Comparison of ENCODE assay signal across 9 cellular contexts in the genomic region with DNA sequence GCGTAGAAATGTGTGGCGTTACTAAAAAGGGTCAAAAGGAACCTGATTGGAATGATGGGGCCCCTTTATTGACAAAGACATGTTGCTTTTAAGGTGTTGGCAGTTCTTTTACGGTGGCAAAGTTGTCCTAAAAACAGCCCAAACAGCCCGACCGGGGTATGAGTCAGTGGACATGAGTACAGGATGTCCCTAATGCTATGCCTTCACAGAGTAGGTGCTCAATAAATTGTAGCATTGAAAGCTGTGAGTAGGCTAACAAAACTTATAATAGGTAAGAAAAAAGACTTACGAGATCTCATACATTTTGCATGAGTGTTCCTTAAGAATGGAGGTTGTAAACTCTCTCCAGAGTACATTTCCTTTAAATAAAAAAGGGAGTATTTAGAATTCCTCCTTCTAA. TPM values are rescaled to one million over a fixed set of nuclear protein-coding genes. Genes with fewer than 3 reads are reported as not detected.
DNase-seq lines count a peak whose midpoint lies in the region; ATAC-seq lines count a peak whose summit lies in the region.
"Had no signal": no experiment of that assay in that cellular context is flagged by ENCODE, and none has a peak within 500 bp of the region (broad histone marks: within the 10 kb centered on the region; RNA-seq: fewer than 3 reads in every experiment).

No MANE protein-coding gene starts in this region.

- 5 to 8% methylated on average over 6 of the region's 6 CpGs for WGBS in GM23248 (ENCODE audit: low coverage in 1 of 2, low lambda C conversion rate in 2 of 2, missing lambda C conversion rate in 2 of 2), 2 experiments

- H3K9me2 ChIP-seq in GM23248 (ENCODE audit: insufficient read depth), result no peaks in the 10 kb centered on the region

- H3K27me3 Mint-ChIP-seq in activated naive CD8-positive, alpha-beta T cell treated with anti-CD3 and anti-CD28 coated beads, Interleukin-2, amount 50 U/mL, for 24 hours, result no peaks in the 10 kb centered on the region

- H3K9ac ChIP-seq in GM23248, result peak overlapping the region; percentile 99

- peak overlapping the region; percentile 91 for H3K4me3 ChIP-seq in GM23248

- peaks cover 8% of the 10 kb centered on the region for H3K36me3 Mint-ChIP-seq in activated naive CD8-positive, alpha-beta T cell treated with anti-CD3 and anti-CD28 coated beads, Interleukin-2, amount 50 U/mL, for 24 hours (ENCODE audit: low read depth)

- DNase-seq in 8988T (peak; percentile 28), GM23248 (peak; percentile 62), kidney tubule cell (ENCODE audit: low spot score) (peak; percentile 56), anterior cingulate cortex (lab: John Stamatoyannopoulos, UW) (no peak), caudate nucleus (lab: John Stamatoyannopoulos, UW) (no peak), germinal center (ENCODE audit: low spot score) (no peak), pons (ENCODE audit: low spot score) (no peak)
- DNase-seq in activated naive CD8-positive, alpha-beta T cell treated with anti-CD3 and anti-CD28 coated beads, Interleukin-2, amount 50 U/mL, for 24 hours, result no peak
- DNase-seq: DMS79 treated with DMSO at 0.1 percent for 48 hours had no signal

- H3K9me3 Mint-ChIP-seq in activated naive CD8-positive, alpha-beta T cell treated with anti-CD3 and anti-CD28 coated beads, Interleukin-2, amount 50 U/mL, for 24 hours, result no peaks in the 10 kb centered on the region

- no peaks in the 10 kb centered on the region for H3K9me3 ChIP-seq in GM23248 (ENCODE audit: low read depth)

- peak overlapping the region; percentile 90 for H3K4me3 Mint-ChIP-seq in activated naive CD8-positive, alpha-beta T cell treated with anti-CD3 and anti-CD28 coated beads, Interleukin-2, amount 50 U/mL, for 24 hours

- no peaks in the 10 kb centered on the region for H4K20me1 ChIP-seq in GM23248 (ENCODE audit: insufficient read depth)

- peaks cover 30% of the 10 kb centered on the region for H3K4me1 ChIP-seq in GM23248 (ENCODE audit: insufficient read depth)

- ATAC-seq in activated naive CD8-positive, alpha-beta T cell treated with anti-CD3 and anti-CD28 coated beads, Interleukin-2, amount 50 U/mL, for 24 hours, result no peak

- in situ Hi-C loops in GM23248 (cut with MboI), result no loop called here

- peaks cover 70% of the 10 kb centered on the region for H3F3A ChIP-seq in GM23248 (ENCODE audit: insufficient read depth)

- peak overlapping the region; percentile 83 for H3K4me2 ChIP-seq in GM23248 (ENCODE audit: unreplicated experiment)

- H3K4me1 Mint-ChIP-seq in activated naive CD8-positive, alpha-beta T cell treated with anti-CD3 and anti-CD28 coated beads, Interleukin-2, amount 50 U/mL, for 24 hours, result peaks cover 76% of the 10 kb centered on the region

- H3K36me3 ChIP-seq in GM23248 (ENCODE audit: low read depth), result no peaks in the 10 kb centered on the region

- H3K27ac ChIP-seq in GM23248 (peak overlapping the region; percentile 96), caudate nucleus (ENCODE audit: low read depth, low read length) (no peak overlapping the region)

- H3K27me3 ChIP-seq in GM23248 (replicated peaks; ENCODE audit: insufficient read depth), result no peaks in the 10 kb centered on the region

- peak overlapping the region; percentile 97 for H3K27ac Mint-ChIP-seq in activated naive CD8-positive, alpha-beta T cell treated with anti-CD3 and anti-CD28 coated beads, Interleukin-2, amount 50 U/mL, for 24 hours

- peaks cover 50% of the 10 kb centered on the region for H3K79me2 ChIP-seq in GM23248 (ENCODE audit: insufficient read depth)

- H2AFZ ChIP-seq in GM23248, result no peak overlapping the region

RNA-seq across cellular contexts. Expression of a gene that starts 2.6 kb away (rescaled TPM):
- 27.1 and 31.9 TPM in 2 replicates for total RNA-seq in GM23248 (2014; rRNA removed; shearing (Covaris generic))
- 48.9 and 51.9 TPM in 2 replicates for polyA plus RNA-seq in GM23248 (2016; fragmentation: Nextera tagmentation; extraction: Ambion mirVana)

Comparison
In these comparisons a context has a peak if more than half of its experiments do, and no peak if none do; other contexts are left out.
1. DNase-seq: peak in 8988T (single experiment), GM23248 (single experiment) and kidney tubule cell (single experiment); none in activated naive CD8-positive, alpha-beta T cell treated with anti-CD3 and anti-CD28 coated beads, Interleukin-2, amount 50 U/mL, for 24 hours (single experiment), anterior cingulate cortex (0 of 58), caudate nucleus (0 of 61), germinal center (single experiment) and pons (single experiment).